In genomic region chr3:195921334-195921771, GRCh38 we compare ENCODE assay signal across 1 cellular context.
TF ChIP-seq lines count a peak whose summit lies in the region.

No MANE protein-coding gene starts in this region.

TF ChIP-seq in IMR-90, 13 proteins besides CTCF, POLR2A, EP300 and RAD21 (continued from another document):
- TF ChIP-seq RFX5 (IDR thresholded peaks at IDR 0.05; ENCODE audit: low read depth, low read length): no peak
- TF ChIP-seq, protein P1, sequence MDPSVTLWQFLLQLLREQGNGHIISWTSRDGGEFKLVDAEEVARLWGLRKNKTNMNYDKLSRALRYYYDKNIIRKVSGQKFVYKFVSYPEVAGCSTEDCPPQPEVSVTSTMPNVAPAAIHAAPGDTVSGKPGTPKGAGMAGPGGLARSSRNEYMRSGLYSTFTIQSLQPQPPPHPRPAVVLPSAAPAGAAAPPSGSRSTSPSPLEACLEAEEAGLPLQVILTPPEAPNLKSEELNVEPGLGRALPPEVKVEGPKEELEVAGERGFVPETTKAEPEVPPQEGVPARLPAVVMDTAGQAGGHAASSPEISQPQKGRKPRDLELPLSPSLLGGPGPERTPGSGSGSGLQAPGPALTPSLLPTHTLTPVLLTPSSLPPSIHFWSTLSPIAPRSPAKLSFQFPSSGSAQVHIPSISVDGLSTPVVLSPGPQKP (IDR thresholded peaks at IDR 0.05; ENCODE audit: borderline replicate concordance, low read depth, low read length): no peak
- TF ChIP-seq MAZ (IDR thresholded peaks at IDR 0.05; ENCODE audit: borderline replicate concordance, low read depth, low read length): no peak
- TF ChIP-seq MAFK (IDR thresholded peaks at IDR 0.05; ENCODE audit: low read depth, low read length): peak; percentile 99
- no peak for TF ChIP-seq RCOR1 (IDR thresholded peaks at IDR 0.05; ENCODE audit: insufficient replicate concordance, low read length)
- TF ChIP-seq MXI1 (IDR thresholded peaks at IDR 0.05; ENCODE audit: borderline replicate concordance, low read depth, low read length): no peak
- TF ChIP-seq SMC3 (IDR thresholded peaks at IDR 0.05; ENCODE audit: low read depth, low read length): no peak
- TF ChIP-seq NFE2L2 (IDR thresholded peaks at IDR 0.05; ENCODE audit: low read depth, low read length): peak; percentile 29; the same call in 1 of the 2 replicates
- TF ChIP-seq CEBPB (IDR thresholded peaks at IDR 0.05; ENCODE audit: low read depth, low read length): no peak
